9 cellular contexts compared by ENCODE assay signal in genomic region chr9:106717686-106718085, GRCh38.
DNase-seq lines count a peak whose midpoint lies in the region; ATAC-seq and TF ChIP-seq lines count a peak whose summit lies in the region.
"Had no signal": no experiment of that assay in that cellular context is flagged by ENCODE, and none has a peak within 500 bp of the region (broad histone marks: within the 10 kb centered on the region; RNA-seq: fewer than 3 reads in every experiment).

No MANE protein-coding gene starts in this region.

- H3K4me2 ChIP-seq in fibroblast of lung (ENCODE audit: extremely low read depth, insufficient read depth, low read length): peak overlapping the region; percentile 46
- peak overlapping the region; percentile 44 for H3K4me2 ChIP-seq in osteoblast (ENCODE audit: insufficient read depth, low read length)
- no peak overlapping the region for H3K4me2 ChIP-seq in OCI-LY7 (ENCODE audit: low read length)

- H3K27ac ChIP-seq in fibroblast of lung (ENCODE audit: insufficient read depth, low read length) (peak overlapping the region; percentile 34), osteoblast (ENCODE audit: low read depth, low read length) (peak overlapping the region; percentile 9), OCI-LY7 (ENCODE audit: low read depth, low read length, poor library complexity, severe bottlenecking) (no peak overlapping the region)

- H2AFZ ChIP-seq in fibroblast of lung (ENCODE audit: low read length) (no peak overlapping the region), osteoblast (ENCODE audit: low read length) (no peak overlapping the region), OCI-LY7 (ENCODE audit: low read length) (no peak overlapping the region)

- intact Hi-C loops in OCI-LY7 (cut with micrococcal nuclease; ENCODE audit: unreplicated experiment): no loop called here

- H3K27me3 ChIP-seq in fibroblast of lung (ENCODE audit: control insufficient read depth, insufficient read depth, low read length): no peaks in the 10 kb centered on the region
- no peaks in the 10 kb centered on the region for H3K27me3 ChIP-seq in osteoblast (ENCODE audit: insufficient read depth, low read length)

- H3K4me3 ChIP-seq in fibroblast of lung (replicated peaks in 1 of 4; ENCODE audit: control extremely low read depth in 1 of 4, insufficient read depth in 1 of 4, low read depth in 3 of 4, low read length in 4 of 4) (no peak overlapping the region), osteoblast (ENCODE audit: insufficient read depth, low read length) (no peak overlapping the region), OCI-LY7 (ENCODE audit: low read depth, low read length, poor library complexity, severe bottlenecking) (no peak overlapping the region)

- no peaks in the 10 kb centered on the region for H3K36me3 ChIP-seq in fibroblast of lung (ENCODE audit: control insufficient read depth, insufficient read depth, low read length)
- no peaks in the 10 kb centered on the region for H3K36me3 ChIP-seq in osteoblast (ENCODE audit: insufficient read depth, low read length)
- no peaks in the 10 kb centered on the region for H3K36me3 ChIP-seq in OCI-LY7 (ENCODE audit: insufficient read depth, low read length)

- POLR2A ChIA-PET in OCI-LY7 (lab: Charles Lee): interaction anchor here (0.6 kb wide), 1 partner anchor 126 kb away, joined by 3 read pairs; no protein-coding TSS in a partner anchor

- H3K79me2 ChIP-seq in fibroblast of lung (ENCODE audit: control insufficient read depth, insufficient read depth, low read length): no peaks in the 10 kb centered on the region
- no peaks in the 10 kb centered on the region for H3K79me2 ChIP-seq in osteoblast (ENCODE audit: insufficient read depth, low read length)
- no peaks in the 10 kb centered on the region for H3K79me2 ChIP-seq in OCI-LY7 (ENCODE audit: insufficient read depth, low read depth, low read length)

- H4K20me1 ChIP-seq in fibroblast of lung (ENCODE audit: control insufficient read depth, extremely low read depth, insufficient read depth, low read length) (no peaks in the 10 kb centered on the region), osteoblast (ENCODE audit: insufficient read depth, low read length) (no peaks in the 10 kb centered on the region), OCI-LY7 (ENCODE audit: insufficient read depth, low read length) (no peaks in the 10 kb centered on the region)

- no peak overlapping the region for H3K9ac ChIP-seq in fibroblast of lung (ENCODE audit: insufficient read depth, low read length)

- H3K9me2 ChIP-seq in OCI-LY7 (ENCODE audit: insufficient read depth, low read length): no peaks in the 10 kb centered on the region; the same call in 1 of the 2 replicates

- CTCF ChIA-PET in OCI-LY7 (lab: Charles Lee; ENCODE audit: unreplicated experiment): no interaction called here

- no peak for ATAC-seq in GM21529 (IDR thresholded peaks at IDR 0.05; ENCODE audit: unreplicated experiment)

- H3K9me3 ChIP-seq in fibroblast of lung (ENCODE audit: control insufficient read depth, insufficient read depth, low read depth, low read length) (no peaks in the 10 kb centered on the region), osteoblast (ENCODE audit: low read depth, low read length) (no peaks in the 10 kb centered on the region), OCI-LY7 (ENCODE audit: low read length) (no peaks in the 10 kb centered on the region)

- H3K4me1 ChIP-seq in fibroblast of lung (ENCODE audit: control insufficient read depth, extremely low read depth, insufficient read depth, low read length): peaks cover 8% of the 10 kb centered on the region
- H3K4me1 ChIP-seq in osteoblast (ENCODE audit: insufficient read depth, low read length): peaks cover 23% of the 10 kb centered on the region
- H3K4me1 ChIP-seq in OCI-LY7 (ENCODE audit: insufficient read depth, low read length, poor library complexity, severe bottlenecking): no peaks in the 10 kb centered on the region

- DNase-seq in EL (peak; percentile 85), RKO (ENCODE audit: low spot score) (peak; percentile 19), fibroblast of lung (ENCODE audit: low read depth in 2 of 2) (peak; percentile 84 to 87), osteoblast (ENCODE audit: insufficient read length, low spot score, missing footprints) (peak; percentile 15), NCI-H2029 (lab: John Stamatoyannopoulos, UW) (no peak), OCI-LY7 (ENCODE audit: low spot score) (no peak), NCI-H2081 (lab: John Stamatoyannopoulos, UW) (no peak)
- DNase-seq: activated CD8-positive, alpha-beta memory T cell treated with anti-CD3 and anti-CD28 coated beads, Interleukin-2, amount 50 U/mL, for 4 hours had no signal

- peak in 1 of 2 donors; percentile 34 for TF ChIP-seq CTCF in fibroblast of lung (conservative IDR thresholded peaks at IDR 0.05 in 1 of 2, IDR thresholded peaks at IDR 0.05 in 1 of 2; ENCODE audit: low read depth in 1 of 2, low read length in 2 of 2)
- no peak for TF ChIP-seq CTCF in osteoblast (IDR thresholded peaks at IDR 0.05; ENCODE audit: extremely low read depth, low read depth, low read length)
- no peak for TF ChIP-seq CTCF in OCI-LY7 (conservative IDR thresholded peaks at IDR 0.05; ENCODE audit: low read length)

- no TSS peak for BruUV-seq in OCI-LY7 (replicated peaks; lab: Mats Ljungman, UMichigan)

Comparison
In these comparisons a context has a peak if more than half of its experiments do, and no peak if none do; other contexts are left out.
1. DNase-seq: peak in EL (single experiment), RKO (single experiment), fibroblast of lung (2 of 2) and osteoblast (single experiment); none in NCI-H2029 (single experiment), OCI-LY7 (single experiment) and NCI-H2081 (0 of 2).